In the genomic region with DNA sequence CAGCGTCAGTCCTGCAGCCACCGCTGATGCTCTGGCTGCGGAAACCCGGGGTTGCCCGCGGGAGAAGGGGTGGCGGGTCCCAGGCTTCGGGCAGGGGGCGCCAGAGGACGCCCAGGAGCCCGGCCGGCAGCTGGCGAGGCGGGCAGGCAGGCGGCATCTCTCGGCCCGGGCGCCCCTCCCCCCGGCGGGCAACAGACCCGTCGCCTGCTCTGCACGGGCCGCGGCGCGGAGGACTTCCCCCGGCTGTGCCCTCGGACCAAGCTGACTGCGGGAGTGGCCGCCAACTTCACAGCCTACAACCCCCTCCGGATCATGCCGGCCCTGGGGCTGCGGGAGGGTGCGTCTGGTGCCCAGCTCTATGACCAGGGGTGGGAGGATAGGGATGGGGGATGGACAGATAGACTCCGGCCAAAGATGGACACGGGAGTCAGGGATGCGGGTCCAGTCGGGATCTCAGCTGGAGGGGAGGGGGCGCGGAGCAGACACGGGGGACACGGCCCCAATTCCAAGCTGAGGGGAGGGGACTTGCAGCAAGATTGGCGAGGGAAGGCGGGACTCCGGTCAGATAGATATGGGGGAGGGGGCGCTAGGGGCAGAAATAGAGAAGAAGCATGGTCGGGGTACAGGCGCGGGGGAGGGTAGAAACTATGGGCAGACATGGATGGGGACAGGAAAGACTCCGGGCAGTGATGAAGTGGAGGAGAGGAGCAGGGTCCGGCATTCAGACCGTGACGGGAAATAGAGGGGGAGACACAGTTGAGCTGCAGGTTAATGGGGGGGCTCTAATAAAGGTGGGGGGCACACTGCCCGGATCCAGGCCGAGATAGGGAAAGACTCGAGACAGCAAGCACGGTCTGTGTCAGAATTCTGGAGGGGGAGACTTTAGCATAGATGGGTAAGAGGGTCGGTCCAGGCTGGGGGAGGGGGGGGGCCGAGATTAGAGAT, we compare ENCODE assay signal across 8 cellular contexts. TPM values are rescaled to one million over a fixed set of nuclear protein-coding genes. Genes with fewer than 3 reads are reported as not detected.
DNase-seq lines count a peak whose midpoint lies in the region; ATAC-seq, FAIRE-seq and TF ChIP-seq lines count a peak whose summit lies in the region.

No MANE protein-coding gene starts in this region.

- H3K36me3 ChIP-seq in CD8-positive, alpha-beta memory T cell (ENCODE audit: insufficient read depth, low read length) = no peaks in the 10 kb centered on the region
- H3K36me3 ChIP-seq in HUES64 (ENCODE audit: insufficient read depth, low read length) (no peaks in the 10 kb centered on the region), suprapubic skin (no peaks in the 10 kb centered on the region)

- FAIRE-seq in RCC 7860 (lab: Jason Lieb, UNC) = no peak

- H3K4me3 Mint-ChIP-seq in CD8-positive, alpha-beta memory T cell = peak overlapping the region; percentile 79 to 92 (median 81)
- peak overlapping the region; percentile 67 for H3K4me3 Mint-ChIP-seq in activated T-helper 17 cell treated with anti-CD3 and anti-CD28 coated beads, Interleukin-2, amount 50 U/mL, for 72 hours
- peak overlapping the region; percentile 85 to 94 (median 92) for H3K4me3 Mint-ChIP-seq in nephron

- DNase-seq in CD8-positive, alpha-beta memory T cell = peak; percentile 60 to 78 (median 67)
- DNase-seq in RCC 7860 (ENCODE audit: low spot score) (peak; percentile 37), fibroblast of peridontal ligament (ENCODE audit: extremely low read depth) (peak; percentile 33), suprapubic skin (ENCODE audit: low spot score in 2 of 2) (no peak)

- no peaks in the 10 kb centered on the region for H3K9me3 ChIP-seq in CD8-positive, alpha-beta memory T cell (ENCODE audit: low read length)
- H3K9me3 ChIP-seq in HUES64 (ENCODE audit: insufficient read depth, low read depth, low read length) = no peaks in the 10 kb centered on the region
- H3K9me3 ChIP-seq in suprapubic skin = no peaks in the 10 kb centered on the region

- H3K27me3 Mint-ChIP-seq in CD8-positive, alpha-beta memory T cell = peaks cover 13 to 14% of the 10 kb centered on the region in 2 donors
- H3K27me3 Mint-ChIP-seq in activated T-helper 17 cell treated with anti-CD3 and anti-CD28 coated beads, Interleukin-2, amount 50 U/mL, for 72 hours = peaks cover 9% of the 10 kb centered on the region
- peaks cover 21% of the 10 kb centered on the region for H3K27me3 Mint-ChIP-seq in nephron (ENCODE audit: low read depth)

- H3K9ac ChIP-seq in HUES64 (ENCODE audit: low read depth, low read length) = no peak overlapping the region

- peaks cover 32% of the 10 kb centered on the region for H3K4me1 ChIP-seq in CD8-positive, alpha-beta memory T cell (ENCODE audit: insufficient read depth, low read length)
- H3K4me1 ChIP-seq in HUES64 (ENCODE audit: insufficient read depth, low read length) = peaks cover 28% of the 10 kb centered on the region
- H3K4me1 ChIP-seq in suprapubic skin = peaks cover 47% of the 10 kb centered on the region

- H3K27ac Mint-ChIP-seq in CD8-positive, alpha-beta memory T cell = peak overlapping the region in 2 of 8 donors; percentile 21 to 42
- H3K27ac Mint-ChIP-seq in activated T-helper 17 cell treated with anti-CD3 and anti-CD28 coated beads, Interleukin-2, amount 50 U/mL, for 72 hours = no peak overlapping the region
- H3K27ac Mint-ChIP-seq in nephron = peak overlapping the region in 1 of 3 experiments; percentile 65

- H3K4me3 ChIP-seq in CD8-positive, alpha-beta memory T cell (ENCODE audit: low read length) = peak overlapping the region; percentile 60
- H3K4me3 ChIP-seq in HUES64 (ENCODE audit: low read length) = peak overlapping the region; percentile 59
- H3K4me3 ChIP-seq in suprapubic skin = peak overlapping the region; percentile 66

- ATAC-seq in activated T-helper 17 cell treated with anti-CD3 and anti-CD28 coated beads, Interleukin-2, amount 50 U/mL, for 72 hours (replicated peaks) = peak; percentile 72
- no peak for ATAC-seq in HG02571 (IDR thresholded peaks at IDR 0.05; ENCODE audit: unreplicated experiment)

- TF ChIP-seq EP300 in suprapubic skin (IDR thresholded peaks at IDR 0.05) = no peak

- TF ChIP-seq POLR2A in suprapubic skin (IDR thresholded peaks at IDR 0.05) = no peak

- H3K36me3 Mint-ChIP-seq in CD8-positive, alpha-beta memory T cell = peaks cover 0 to 1% (median 0%) of the 10 kb centered on the region in 3 donors
- H3K36me3 Mint-ChIP-seq in activated T-helper 17 cell treated with anti-CD3 and anti-CD28 coated beads, Interleukin-2, amount 50 U/mL, for 72 hours (ENCODE audit: low read depth) = no peaks in the 10 kb centered on the region
- H3K36me3 Mint-ChIP-seq in nephron (ENCODE audit: low read depth) = no peaks in the 10 kb centered on the region

- POLR2A ChIA-PET in CD8-positive, alpha-beta memory T cell (lab: Charles Lee) = no interaction called here

- H3K4me1 Mint-ChIP-seq in CD8-positive, alpha-beta memory T cell = peaks cover 20 to 41% (median 22%) of the 10 kb centered on the region in 3 donors
- no peaks in the 10 kb centered on the region for H3K4me1 Mint-ChIP-seq in activated T-helper 17 cell treated with anti-CD3 and anti-CD28 coated beads, Interleukin-2, amount 50 U/mL, for 72 hours
- peaks cover 68% of the 10 kb centered on the region for H3K4me1 Mint-ChIP-seq in nephron

- peak; percentile 62 to 66 (median 65) for TF ChIP-seq CTCF in nephron (IDR thresholded peaks at IDR 0.05; ENCODE audit: unreplicated experiment in 3 of 3)
- peak in 1 of 2 donors; percentile 66 for TF ChIP-seq CTCF in suprapubic skin (IDR thresholded peaks at IDR 0.05)

- H3K9me3 Mint-ChIP-seq in CD8-positive, alpha-beta memory T cell = no peaks in the 10 kb centered on the region
- H3K9me3 Mint-ChIP-seq in activated T-helper 17 cell treated with anti-CD3 and anti-CD28 coated beads, Interleukin-2, amount 50 U/mL, for 72 hours = no peaks in the 10 kb centered on the region
- H3K9me3 Mint-ChIP-seq in nephron = no peaks in the 10 kb centered on the region

- H3K27me3 ChIP-seq in CD8-positive, alpha-beta memory T cell (ENCODE audit: insufficient read depth, low read length, poor library complexity, severe bottlenecking) = peaks cover 18% of the 10 kb centered on the region
- H3K27me3 ChIP-seq in HUES64 (ENCODE audit: insufficient read depth, low read length) (peaks cover 33% of the 10 kb centered on the region), suprapubic skin (peaks cover 27% of the 10 kb centered on the region)

- under 1% methylated on average over 60 of the region's 60 CpGs for WGBS in HUES64
- WGBS in suprapubic skin = under 1% methylated on average over 24 of the region's 60 CpGs

- CTCF ChIA-PET in CD8-positive, alpha-beta memory T cell (lab: Charles Lee) = interaction anchor here (0.7 to 6.6 kb wide), 15 partner anchors 12 to 223 kb away, joined by 3 to 54 read pairs (median 5); no protein-coding TSS in a partner anchor

- H3K27ac ChIP-seq in CD8-positive, alpha-beta memory T cell (ENCODE audit: low read depth, low read length) = no peak overlapping the region
- H3K27ac ChIP-seq in HUES64 (ENCODE audit: low read depth, low read length) = no peak overlapping the region
- H3K27ac ChIP-seq in suprapubic skin = no peak overlapping the region

RNA-seq across cellular contexts. Expression of gene ADGRB2, which starts 1.1 kb away (rescaled TPM):
- under 1 TPM; 0.35 to 0.57 TPM for total RNA-seq in CD8-positive, alpha-beta memory T cell
- 0.24 TPM for polyA plus RNA-seq in CD8-positive, alpha-beta memory T cell
- 10.8 TPM for polyA plus RNA-seq in HUES64 (2013, experiment 1 of 2)
- 11.2 TPM for polyA plus RNA-seq in HUES64 (2013, experiment 2 of 2)
- 1 to 10 TPM in 1 of 2 donors, under 1 TPM in 1; 0.24 to 4.5 TPM for total RNA-seq in activated T-helper 17 cell treated with anti-CD3 and anti-CD28 coated beads, Interleukin-2, amount 50 U/mL, for 72 hours
- total RNA-seq in suprapubic skin = 1 to 10 TPM; 1.4 to 6.0 (median 2.5) TPM

RNA-seq across cellular contexts. Expression of gene SPOCD1, which starts 52.8 kb away (rescaled TPM):
- total RNA-seq in CD8-positive, alpha-beta memory T cell = under 1 TPM in 1 of 2 experiments, not detected in 1; 0.18 TPM
- polyA plus RNA-seq in CD8-positive, alpha-beta memory T cell = not detected
- 0.50 TPM for polyA plus RNA-seq in HUES64 (2013, experiment 1 of 2)
- 1.1 TPM for polyA plus RNA-seq in HUES64 (2013, experiment 2 of 2)
- 1 to 10 TPM in 1 of 2 donors, under 1 TPM in 1; 0.84 to 1.8 TPM for total RNA-seq in activated T-helper 17 cell treated with anti-CD3 and anti-CD28 coated beads, Interleukin-2, amount 50 U/mL, for 72 hours
- 1 to 10 TPM in 1 of 4 donors, not detected in 3; 3.2 TPM for total RNA-seq in suprapubic skin

RNA-seq across cellular contexts. Expression of gene COL16A1, which starts 59.2 kb away (rescaled TPM):
- under 1 TPM in 1 of 2 experiments, not detected in 1; 0.85 TPM for total RNA-seq in CD8-positive, alpha-beta memory T cell
- polyA plus RNA-seq in CD8-positive, alpha-beta memory T cell = not detected
- polyA plus RNA-seq in HUES64 (2013, experiment 1 of 2) = 4.0 TPM
- polyA plus RNA-seq in HUES64 (2013, experiment 2 of 2) = 3.9 TPM
- total RNA-seq in activated T-helper 17 cell treated with anti-CD3 and anti-CD28 coated beads, Interleukin-2, amount 50 U/mL, for 72 hours = not detected
- total RNA-seq in suprapubic skin = 100 to 1,000 TPM in 2 of 4 donors, 10 to 100 TPM in 2; 41.6 to 188 (median 93.1) TPM

Comparison
In these comparisons a context has a peak if more than half of its experiments do, and no peak if none do; other contexts are left out.
1. DNase-seq: peak in CD8-positive, alpha-beta memory T cell (5 of 5), RCC 7860 (single experiment) and fibroblast of peridontal ligament (single experiment); none in suprapubic skin (0 of 2).
2. RNA of gene COL16A1, which starts 59.2 kb away (total RNA-seq): 41.6 to 188 TPM in suprapubic skin; 0.85 TPM in CD8-positive, alpha-beta memory T cell and not detected in activated T-helper 17 cell treated with anti-CD3 and anti-CD28 coated beads, Interleukin-2, amount 50 U/mL, for 72 hours; every median in the first group is over 10 times any median in the second.
3. Peak in every context shown above with its lines, with median percentiles within 50 percentile points of each other: H3K4me3 ChIP-seq and H3K4me3 Mint-ChIP-seq.